ENCODE assay signal across 8 cellular contexts in the genomic region with DNA sequence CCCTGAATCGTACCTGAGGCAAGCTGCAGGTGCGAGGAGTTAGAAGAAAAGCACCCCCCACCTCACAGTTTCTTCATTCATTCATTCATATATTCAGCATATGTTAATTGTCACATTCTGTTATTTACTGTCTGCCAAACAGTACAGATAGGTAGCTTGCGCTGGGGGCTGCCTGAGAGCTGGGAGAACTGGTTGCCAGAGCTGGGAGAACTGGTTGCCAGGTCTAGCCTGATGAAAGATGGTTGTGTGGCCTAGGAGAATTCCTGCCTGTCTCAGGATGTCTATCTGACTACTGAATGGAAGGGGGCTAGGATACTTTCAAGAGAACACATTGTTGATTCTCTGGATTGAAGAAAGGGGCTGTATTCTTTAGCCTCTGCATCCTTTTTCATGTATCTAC.
"Had no signal": no experiment of that assay in that cellular context is flagged by ENCODE, and none has a peak within 500 bp of the region (broad histone marks: within the 10 kb centered on the region; RNA-seq: fewer than 3 reads in every experiment).

No MANE protein-coding gene starts in this region.

- H3K9ac ChIP-seq: GM23248 had no signal

- H3K4me3 ChIP-seq: GM23248, K562 had no signal

- H2AFZ ChIP-seq: GM23248 had no signal

- FAIRE-seq: H54, HTR-8/SVneo, K562 had no signal

- H3K27ac ChIP-seq: GM23248 had no signal

- DNase-seq: GM23248, GOT3, H9, HCEC 1CT, IMR-90 had no signal
